In genomic region chr11:122453586-122453985, GRCh38 we compare ENCODE assay signal across 14 cellular contexts.
DNase-seq lines count a peak whose midpoint lies in the region; ATAC-seq and TF ChIP-seq lines count a peak whose summit lies in the region.
"Had no signal": no experiment of that assay in that cellular context is flagged by ENCODE, and none has a peak within 500 bp of the region (broad histone marks: within the 10 kb centered on the region; RNA-seq: fewer than 3 reads in every experiment).

No MANE protein-coding gene starts in this region.

- no peak for ATAC-seq in HG03520 (IDR thresholded peaks at IDR 0.05; ENCODE audit: unreplicated experiment)
- ATAC-seq in GM18873 (IDR thresholded peaks at IDR 0.05; ENCODE audit: low FRiP score, unreplicated experiment) = no peak
- ATAC-seq: PC-3 had no signal

- DNase-seq in G401 (ENCODE audit: low spot score) (peak; percentile 9), astrocyte of the cerebellum (ENCODE audit: low read depth) (peak; percentile 15), globus pallidus (ENCODE audit: low spot score) (peak; percentile 82), putamen (ENCODE audit: low spot score) (peak; percentile 68), foreskin melanocyte (no peak), HT-29 (ENCODE audit: low spot score) (no peak)
- DNase-seq: AML-193; CD4-positive, alpha-beta memory T cell; MV-4-11; NCI-H1694; NCI-H69; PC-3 had no signal

- in situ Hi-C loops in G401 (cut with HindIII; ENCODE audit: low sequenced_read_pairs) = no loop called here
- in situ Hi-C loops in astrocyte of the cerebellum (cut with HindIII; ENCODE audit: low sequenced_read_pairs) = no loop called here

- no peak overlapping the region for H3K4me3 ChIP-seq in astrocyte of the cerebellum (ENCODE audit: low read depth, low read length)

- peak; percentile 12 for TF ChIP-seq CTCF in astrocyte of the cerebellum (IDR thresholded peaks at IDR 0.05; ENCODE audit: low read depth, low read length, missing control alignments)

Comparison
In these comparisons a context has a peak if more than half of its experiments do, and no peak if none do; other contexts are left out.
1. DNase-seq: peak in G401 (single experiment), astrocyte of the cerebellum (single experiment), globus pallidus (single experiment) and putamen (single experiment); none in foreskin melanocyte (single experiment) and HT-29 (single experiment).